Comparison of ENCODE assay signal across 11 cellular contexts in genomic region chr20:35344354-35344837, GRCh38. TPM values are rescaled to one million over a fixed set of nuclear protein-coding genes. Genes with fewer than 3 reads are reported as not detected.
DNase-seq lines count a peak whose midpoint lies in the region; ATAC-seq, FAIRE-seq and TF ChIP-seq lines count a peak whose summit lies in the region.
"Had no signal": no experiment of that assay in that cellular context is flagged by ENCODE, and none has a peak within 500 bp of the region (broad histone marks: within the 10 kb centered on the region; RNA-seq: fewer than 3 reads in every experiment).

No MANE protein-coding gene starts in this region.

- H3K9me3 Mint-ChIP-seq in WTC11, result peaks cover 16% of the 10 kb centered on the region
- no peaks in the 10 kb centered on the region for H3K9me3 Mint-ChIP-seq in activated naive CD4-positive, alpha-beta T cell treated with anti-CD3 and anti-CD28 coated beads, Interleukin-2, amount 10 ng/mL, durations not matched to agents 7 days and 5 days

- no peak for TF ChIP-seq POLR2A in K562 (conservative IDR thresholded peaks at IDR 0.05)

- H3K9me3 ChIP-seq in K562 (replicated peaks; ENCODE audit: control insufficient read depth, insufficient read depth, low read depth, low read length) (peaks cover 3% of the 10 kb centered on the region; the same call in 1 of the 2 replicates), liver (ENCODE audit: control insufficient read depth in 4 of 4, low read length in 3 of 4) (peaks cover 0 to 2% (median 0%) of the 10 kb centered on the region in 4 donors)

- POLR2A ChIA-PET in K562 (lab: Yijun Ruan, JAX), result interaction anchor here (0.5 to 1.6 kb wide), 7 partner anchors 15 to 547 kb away, joined by 3 to 5 read pairs (median 3); no protein-coding TSS in a partner anchor
- POLR2A ChIA-PET in WTC11 (lab: Charles Lee), result no interaction called here

- H3K36me3 ChIP-seq in K562 (ENCODE audit: control insufficient read depth, insufficient read depth, low read length), result peaks cover 62% of the 10 kb centered on the region
- peaks cover 1 to 12% (median 7%) of the 10 kb centered on the region in 4 donors for H3K36me3 ChIP-seq in liver (ENCODE audit: control insufficient read depth in 4 of 4, insufficient read depth in 3 of 4, low read depth in 1 of 4, low read length in 3 of 4)

- peaks cover 5% of the 10 kb centered on the region; the same call in 1 of the 2 replicates for H3K4me1 Mint-ChIP-seq in WTC11
- H3K4me1 Mint-ChIP-seq in activated naive CD4-positive, alpha-beta T cell treated with anti-CD3 and anti-CD28 coated beads, Interleukin-2, amount 10 ng/mL, durations not matched to agents 7 days and 5 days, result no peaks in the 10 kb centered on the region
- H3K4me1 Mint-ChIP-seq: activated B cell treated with CpG ODN at 0.5 μM for 24 hours had no signal

- no peak overlapping the region for H3K9ac ChIP-seq in K562 (ENCODE audit: insufficient read depth in 1 of 2, low read depth in 2 of 2, low read length in 2 of 2)
- H3K9ac ChIP-seq in liver (ENCODE audit: low read depth in 1 of 2, low read length in 2 of 2), result no peak overlapping the region

- BruUV-seq in K562 (replicated peaks; lab: Mats Ljungman, UMichigan), result no TSS peak

- peak; percentile 66 for TF ChIP-seq EP300 in K562 (IDR thresholded peaks at IDR 0.05; ENCODE audit: low read length)

- FAIRE-seq in K562 (lab: Jason Lieb, UNC), result peak; percentile 93

- H3K36me3 Mint-ChIP-seq in WTC11, result peaks cover 32% of the 10 kb centered on the region
- H3K36me3 Mint-ChIP-seq in activated naive CD4-positive, alpha-beta T cell treated with anti-CD3 and anti-CD28 coated beads, Interleukin-2, amount 10 ng/mL, durations not matched to agents 7 days and 5 days, result peaks cover 26% of the 10 kb centered on the region

- H3K4me3 ChIP-seq in K562 (no peak overlapping the region), liver (ENCODE audit: low read depth in 1 of 3, low read length in 3 of 3) (no peak overlapping the region)

- no peak overlapping the region for H2AFZ ChIP-seq in K562 (ENCODE audit: low read depth, low read length)

- peak overlapping the region; percentile 47; the same call in 2 of the 3 replicates for H3K27ac ChIP-seq in K562 (ENCODE audit: extremely low read depth, low read depth, low read length)
- peak overlapping the region; percentile 53 to 71 for H3K27ac ChIP-seq in liver (ENCODE audit: low read depth in 1 of 2, low read length in 2 of 2)

- H3K27ac Mint-ChIP-seq in WTC11, result no peak overlapping the region
- no peak overlapping the region for H3K27ac Mint-ChIP-seq in activated naive CD4-positive, alpha-beta T cell treated with anti-CD3 and anti-CD28 coated beads, Interleukin-2, amount 10 ng/mL, durations not matched to agents 7 days and 5 days
- H3K27ac Mint-ChIP-seq: activated B cell treated with CpG ODN at 0.5 μM for 24 hours had no signal

- TF ChIP-seq CTCF in K562 (IDR thresholded peaks at IDR 0.05 in 2 of 3, conservative IDR thresholded peaks at IDR 0.05 in 1 of 3; ENCODE audit: insufficient read depth in 2 of 3, low read depth in 1 of 3, low read length in 3 of 3) (no peak), liver (IDR thresholded peaks at IDR 0.05; ENCODE audit: low read depth, low read length, missing input control) (no peak), WTC11 (IDR thresholded peaks at IDR 0.05) (no peak)

- 29% methylated on average over 3 of the region's 3 CpGs for WGBS in K562 (ENCODE audit: insufficient coverage, low coverage, missing lambda C conversion rate)
- 27% methylated on average over 3 of the region's 3 CpGs for WGBS in liver

- H3K79me2 ChIP-seq in K562 (ENCODE audit: control insufficient read depth, insufficient read depth, low read length), result 0 out of 3 replicates have a peak, but pooled peaks cover 1% of the 10 kb centered on the region

- in situ Hi-C loops in K562 (cut with MboI), result no loop called here

- no peaks in the 10 kb centered on the region for H3K27me3 Mint-ChIP-seq in WTC11 (ENCODE audit: low read depth)
- H3K27me3 Mint-ChIP-seq in activated naive CD4-positive, alpha-beta T cell treated with anti-CD3 and anti-CD28 coated beads, Interleukin-2, amount 10 ng/mL, durations not matched to agents 7 days and 5 days, result no peaks in the 10 kb centered on the region
- H3K27me3 Mint-ChIP-seq: activated B cell treated with CpG ODN at 0.5 μM for 24 hours had no signal

- no peaks in the 10 kb centered on the region for H3K27me3 ChIP-seq in K562 (ENCODE audit: control insufficient read depth in 2 of 2, insufficient read depth in 2 of 2, low read length in 2 of 2)
- H3K27me3 ChIP-seq in liver (ENCODE audit: control insufficient read depth in 4 of 4, insufficient read depth in 4 of 4, low read length in 3 of 4), result no peaks in the 10 kb centered on the region

- peaks cover 0 to 19% of the 10 kb centered on the region in 2 experiments; a peak in 4 of 5 replicates for H3K4me1 ChIP-seq in K562 (replicated peaks in 1 of 2; ENCODE audit: control insufficient read depth in 2 of 2, insufficient read depth in 2 of 2, low read length in 2 of 2)
- H3K4me1 ChIP-seq in liver (ENCODE audit: control insufficient read depth in 4 of 4, insufficient read depth in 4 of 4, low read length in 3 of 4), result peaks cover 4 to 28% (median 14%) of the 10 kb centered on the region in 4 donors

- H3K9me1 ChIP-seq in K562 (ENCODE audit: control insufficient read depth, insufficient read depth, low read length), result no peaks in the 10 kb centered on the region

- DNase-seq in CMK (ENCODE audit: low read depth) (peak; percentile 18), NCI-H1417 treated with DMSO at 0.1 percent for 48 hours (lab: John Stamatoyannopoulos, UW) (peak; percentile 28), K562 (ENCODE audit: extremely low read depth in 1 of 4, low spot score in 3 of 4) (peak; percentile 44 to 93 (median 67)), NK-92 (lab: John Stamatoyannopoulos, UW; ENCODE audit: unreplicated experiment) (no peak), WTC11 (ENCODE audit: low spot score) (no peak)
- no peak for DNase-seq in activated naive CD4-positive, alpha-beta T cell treated with anti-CD3 and anti-CD28 coated beads, Interleukin-2, amount 10 ng/mL, durations not matched to agents 7 days and 5 days
- DNase-seq: activated B cell treated with CpG ODN at 0.5 μM for 24 hours, GDM1 had no signal

- ATAC-seq in K562, result peak; percentile 95
- no peak for ATAC-seq in HG03280 (IDR thresholded peaks at IDR 0.05; ENCODE audit: unreplicated experiment)
- no peak for ATAC-seq in WTC11

- no peak overlapping the region for H3K4me3 Mint-ChIP-seq in WTC11
- no peak overlapping the region for H3K4me3 Mint-ChIP-seq in activated naive CD4-positive, alpha-beta T cell treated with anti-CD3 and anti-CD28 coated beads, Interleukin-2, amount 10 ng/mL, durations not matched to agents 7 days and 5 days
- H3K4me3 Mint-ChIP-seq: activated B cell treated with CpG ODN at 0.5 μM for 24 hours had no signal

- H3K4me2 ChIP-seq in K562 (ENCODE audit: insufficient read depth, low read length), result peak overlapping the region; percentile 32; the same call in 1 of the 2 replicates

- H4K20me1 ChIP-seq in K562 (replicated peaks; ENCODE audit: control insufficient read depth, insufficient read depth, low read length), result no peaks in the 10 kb centered on the region

- intact Hi-C loops in K562 (cut with micrococcal nuclease), result loop anchor here (5.0 kb wide), 1 partner anchor 93 kb away; the partner anchor contains the start of gene GDF5

- CTCF ChIA-PET in K562 (lab: Yijun Ruan, JAX; ENCODE audit: low intra/inter-chr PET ratio), result no interaction called here
- CTCF ChIA-PET in WTC11 (lab: Charles Lee), result interaction anchor here (0.7 kb wide), 1 partner anchor 40 kb away, joined by 3 read pairs; no protein-coding TSS in a partner anchor
- CTCF ChIA-PET in activated naive CD4-positive, alpha-beta T cell treated with anti-CD3 and anti-CD28 coated beads, Interleukin-2, amount 10 ng/mL, durations not matched to agents 7 days and 5 days (lab: Charles Lee), result interaction anchor here (0.6 to 1.1 kb wide), 4 partner anchors 26 to 101 kb away, joined by 3 to 4 read pairs (median 3); no protein-coding TSS in a partner anchor

- no peak; a peak in 1 of 4 replicates for TF ChIP-seq RAD21 in K562 (CRISPR knock-in tag; conservative IDR thresholded peaks at IDR 0.05 in 1 of 2, IDR thresholded peaks at IDR 0.05 in 1 of 2)
- peak; percentile 40 to 60 for TF ChIP-seq RAD21 in liver (IDR thresholded peaks at IDR 0.05)

RNA-seq across cellular contexts. Expression of gene FAM83C, which starts 52.2 kb away (rescaled TPM):
- total RNA-seq in K562 (2011; cell fraction: chromatin; rRNA removed; ENCODE audit: low replicate concordance), result not detected in 2 replicates
- total RNA-seq in K562 (2011; cell fraction: nucleolus; rRNA removed), result not detected in 2 replicates
- not detected in 2 replicates for total RNA-seq in K562 (2011; cell fraction: nucleoplasm; rRNA removed)
- total RNA-seq in K562 (2014; rRNA removed) (not detected in 2 replicates), K562 (2014; rRNA removed; fragmentation: Illumina TruSeq; extraction: Trizol) (not detected in 2 replicates), K562 (2015; rRNA removed; fragmentation: Illumina TruSeq; extraction: Trizol) (not detected in 2 replicates), K562 (2021) (not detected in 2 replicates), liver (under 1 TPM in 1 of 2 donors, not detected in 1; 0.05 TPM), WTC11 (2021) (not detected in 3 replicates)
- polyA plus RNA-seq in K562 (2011; rRNA removed) (not detected in 2 replicates), K562 (2014; fragmentation: Illumina TruSeq; extraction: Trizol) (not detected in 2 replicates), K562 (2014; fragmentation: Nextera tagmentation; extraction: Ambion mirVana) (not detected), K562 (2014; rRNA removed) (not detected in 2 replicates), liver (not detected)
- polyA plus RNA-seq in K562 (2011; cell fraction: cytosol; rRNA removed), result not detected in 2 replicates
- polyA plus RNA-seq in K562 (2011; cell fraction: nucleus; rRNA removed), result 0.04 TPM in 1 of 2 replicates, not detected in the other
- not detected in 2 replicates for polyA plus RNA-seq in K562 (2012)
- not detected in 2 replicates for polyA minus RNA-seq in K562 (2011; rRNA and poly(A)+ RNA removed)
- not detected in 2 replicates for polyA minus RNA-seq in K562 (2011; cell fraction: cytosol; rRNA and poly(A)+ RNA removed)
- not detected in 2 replicates for polyA minus RNA-seq in K562 (2011; cell fraction: nucleus; rRNA and poly(A)+ RNA removed)
- total RNA-seq: activated B cell treated with CpG ODN at 0.5 μM for 24 hours had no signal
- polyA plus RNA-seq: neural cell had no signal

RNA-seq across cellular contexts. Expression of gene EIF6, which starts 59.8 kb away (rescaled TPM):
- total RNA-seq in K562 (2011; cell fraction: chromatin; rRNA removed; ENCODE audit: low replicate concordance), result 22.6 and 68.4 TPM in 2 replicates
- total RNA-seq in K562 (2011; cell fraction: nucleolus; rRNA removed), result 89.9 and 93.2 TPM in 2 replicates
- 54.0 and 63.2 TPM in 2 replicates for total RNA-seq in K562 (2011; cell fraction: nucleoplasm; rRNA removed)
- total RNA-seq in K562 (2014; rRNA removed) (200 and 244 TPM in 2 replicates), K562 (2014; rRNA removed; fragmentation: Illumina TruSeq; extraction: Trizol) (132 and 180 TPM in 2 replicates), K562 (2015; rRNA removed; fragmentation: Illumina TruSeq; extraction: Trizol) (179 and 180 TPM in 2 replicates), K562 (2021) (229 and 249 TPM in 2 replicates), liver (10 to 100 TPM; 60.8 to 71.3 TPM), WTC11 (2021) (130 to 157 TPM (median 133 TPM) in 3 replicates)
- polyA plus RNA-seq in K562 (2011; rRNA removed) (165 and 190 TPM in 2 replicates), K562 (2014; fragmentation: Illumina TruSeq; extraction: Trizol) (247 and 288 TPM in 2 replicates), K562 (2014; fragmentation: Nextera tagmentation; extraction: Ambion mirVana) (100 to 1,000 TPM; 807 to 832 TPM), K562 (2014; rRNA removed) (230 and 241 TPM in 2 replicates), liver (100 to 1,000 TPM; 140 to 160 TPM)
- polyA plus RNA-seq in K562 (2011; cell fraction: cytosol; rRNA removed), result 339 and 577 TPM in 2 replicates
- 164 and 201 TPM in 2 replicates for polyA plus RNA-seq in K562 (2011; cell fraction: nucleus; rRNA removed)
- 165 and 193 TPM in 2 replicates for polyA plus RNA-seq in K562 (2012)
- 99.7 and 134 TPM in 2 replicates for polyA minus RNA-seq in K562 (2011; rRNA and poly(A)+ RNA removed)
- polyA minus RNA-seq in K562 (2011; cell fraction: cytosol; rRNA and poly(A)+ RNA removed), result 80.7 and 88.0 TPM in 2 replicates
- 28.8 and 42.4 TPM in 2 replicates for polyA minus RNA-seq in K562 (2011; cell fraction: nucleus; rRNA and poly(A)+ RNA removed)

Comparison
In these comparisons a context has a peak if more than half of its experiments do, and no peak if none do; other contexts are left out.
1. DNase-seq: peak in CMK (single experiment), NCI-H1417 treated with DMSO at 0.1 percent for 48 hours (single experiment) and K562 (4 of 4); none in NK-92 (single experiment), WTC11 (single experiment) and activated naive CD4-positive, alpha-beta T cell treated with anti-CD3 and anti-CD28 coated beads, Interleukin-2, amount 10 ng/mL, durations not matched to agents 7 days and 5 days (single experiment).